ENCODE assay signal across 13 cellular contexts in the genomic region with DNA sequence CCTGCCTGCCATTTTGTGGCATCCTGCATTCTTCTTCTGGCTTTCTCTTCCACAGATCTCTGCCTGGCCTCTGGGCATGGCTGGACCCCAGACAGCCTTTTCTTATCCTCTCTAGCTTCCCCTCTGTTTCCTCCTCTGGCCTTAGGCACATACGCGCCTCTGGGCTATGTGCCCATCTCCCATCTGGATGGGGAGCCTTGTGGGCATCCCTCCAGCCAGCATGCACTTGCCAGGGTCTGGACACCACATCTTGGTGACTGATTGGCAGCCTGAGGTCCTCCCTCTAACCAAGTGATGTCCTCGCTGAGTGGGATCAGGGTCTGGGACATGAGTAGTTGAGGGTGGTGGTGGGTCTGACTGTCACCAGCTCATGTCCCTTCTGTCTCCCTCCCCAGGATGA. TPM values are rescaled to one million over a fixed set of nuclear protein-coding genes. Genes with fewer than 3 reads are reported as not detected.
DNase-seq lines count a peak whose midpoint lies in the region; ATAC-seq and TF ChIP-seq lines count a peak whose summit lies in the region.
"Had no signal": no experiment of that assay in that cellular context is flagged by ENCODE, and none has a peak within 500 bp of the region (broad histone marks: within the 10 kb centered on the region; RNA-seq: fewer than 3 reads in every experiment).

No MANE protein-coding gene starts in this region.

- intact Hi-C loops in upper lobe of right lung (cut with DNase I): loop anchor here (10.0 kb wide), 1 partner anchor 50 kb away; no protein-coding TSS in a partner anchor

- H3K9me3 ChIP-seq in muscle layer of colon (ENCODE audit: low read length) (no peaks in the 10 kb centered on the region), upper lobe of right lung (no peaks in the 10 kb centered on the region)

- no peak overlapping the region for H3K4me3 Mint-ChIP-seq in activated naive CD4-positive, alpha-beta T cell treated with anti-CD3 and anti-CD28 coated beads, Interleukin-2, amount 50 U/mL, for 24 hours
- H3K4me3 Mint-ChIP-seq in central memory CD8-positive, alpha-beta T cell: no peak overlapping the region
- H3K4me3 Mint-ChIP-seq: activated naive CD8-positive, alpha-beta T cell; neural crest cell had no signal

- peak overlapping the region; percentile 80 for H3K27ac Mint-ChIP-seq in activated naive CD4-positive, alpha-beta T cell treated with anti-CD3 and anti-CD28 coated beads, Interleukin-2, amount 50 U/mL, for 24 hours
- H3K27ac Mint-ChIP-seq in central memory CD8-positive, alpha-beta T cell (ENCODE audit: low read depth): peak overlapping the region; percentile 94
- H3K27ac Mint-ChIP-seq: activated naive CD8-positive, alpha-beta T cell had no signal

- no peaks in the 10 kb centered on the region for H3K27me3 Mint-ChIP-seq in activated naive CD4-positive, alpha-beta T cell treated with anti-CD3 and anti-CD28 coated beads, Interleukin-2, amount 50 U/mL, for 24 hours
- H3K27me3 Mint-ChIP-seq in central memory CD8-positive, alpha-beta T cell: no peaks in the 10 kb centered on the region
- H3K27me3 Mint-ChIP-seq: activated naive CD8-positive, alpha-beta T cell had no signal

- no peak for DNase-seq in activated naive CD4-positive, alpha-beta T cell treated with Interleukin-2 at 50 U/mL for 16 hours
- DNase-seq in central memory CD8-positive, alpha-beta T cell (ENCODE audit: low spot score in 2 of 2): no peak
- DNase-seq in upper lobe of right lung: no peak
- DNase-seq in NCI-H1436 treated with DMSO at 0.1 percent for 48 hours (lab: John Stamatoyannopoulos, UW): no peak
- DNase-seq: NCI-H1694; stimulated activated CD4-positive, alpha-beta T cell treated with anti-CD3 and anti-CD28 coated beads, Interleukin-12 subunit alpha, Interleukin-12 subunit beta, amount 100 ng/mL, for 4 hours had no signal

- no peak overlapping the region for H3K9ac ChIP-seq in muscle layer of colon (ENCODE audit: low read length)

- H3K4me1 ChIP-seq in muscle layer of colon (ENCODE audit: insufficient read depth, low read length) (peaks cover 82% of the 10 kb centered on the region), upper lobe of right lung (peaks cover 99% of the 10 kb centered on the region)

- H3K9me3 Mint-ChIP-seq in activated naive CD4-positive, alpha-beta T cell treated with anti-CD3 and anti-CD28 coated beads, Interleukin-2, amount 50 U/mL, for 24 hours: no peaks in the 10 kb centered on the region
- no peaks in the 10 kb centered on the region for H3K9me3 Mint-ChIP-seq in central memory CD8-positive, alpha-beta T cell
- H3K9me3 Mint-ChIP-seq: neural crest cell had no signal

- no peak for TF ChIP-seq CTCF in upper lobe of right lung (IDR thresholded peaks at IDR 0.05)

- H3K36me3 Mint-ChIP-seq in activated naive CD4-positive, alpha-beta T cell treated with anti-CD3 and anti-CD28 coated beads, Interleukin-2, amount 50 U/mL, for 24 hours: peaks cover 7% of the 10 kb centered on the region
- peaks cover 44% of the 10 kb centered on the region for H3K36me3 Mint-ChIP-seq in central memory CD8-positive, alpha-beta T cell (ENCODE audit: insufficient read depth)

- peaks cover 59% of the 10 kb centered on the region for H3K4me1 Mint-ChIP-seq in activated naive CD4-positive, alpha-beta T cell treated with anti-CD3 and anti-CD28 coated beads, Interleukin-2, amount 50 U/mL, for 24 hours
- H3K4me1 Mint-ChIP-seq in central memory CD8-positive, alpha-beta T cell: peaks cover 72% of the 10 kb centered on the region

- H3K27me3 ChIP-seq in muscle layer of colon (ENCODE audit: control insufficient read depth in 1 of 2, insufficient read depth in 2 of 2, low read length in 2 of 2) (no peaks in the 10 kb centered on the region), upper lobe of right lung (no peaks in the 10 kb centered on the region)

- no peak overlapping the region for H3K4me3 ChIP-seq in muscle layer of colon (ENCODE audit: low read depth in 1 of 2, low read length in 2 of 2)
- no peak overlapping the region for H3K4me3 ChIP-seq in upper lobe of right lung
- H3K4me3 ChIP-seq: K562 had no signal

- ATAC-seq in central memory CD8-positive, alpha-beta T cell (replicated peaks; ENCODE audit: extremely low read depth, poor library complexity, severe bottlenecking): no peak
- ATAC-seq in upper lobe of right lung (no peak), GM21825 (IDR thresholded peaks at IDR 0.05; ENCODE audit: unreplicated experiment) (no peak), HG02759 (IDR thresholded peaks at IDR 0.05; ENCODE audit: unreplicated experiment) (no peak)
- ATAC-seq: K562 had no signal

- H3K27ac ChIP-seq in muscle layer of colon (ENCODE audit: low read depth, low read length): peak overlapping the region; percentile 2
- peak overlapping the region; percentile 70 for H3K27ac ChIP-seq in upper lobe of right lung

- H3K36me3 ChIP-seq in muscle layer of colon (ENCODE audit: insufficient read depth, low read length) (peaks cover 46% of the 10 kb centered on the region), upper lobe of right lung (peaks cover 65% of the 10 kb centered on the region)

RNA-seq across cellular contexts. Expression of gene PLEKHO2, which starts 12.8 kb away (rescaled TPM):
- total RNA-seq in upper lobe of right lung: 62.8 TPM

RNA-seq across cellular contexts. Expression of gene PIF1, which starts 29.1 kb away (rescaled TPM):
- 0.67 TPM for total RNA-seq in upper lobe of right lung

RNA-seq across cellular contexts. Expression of gene ANKDD1A, which starts 57.2 kb away (rescaled TPM):
- total RNA-seq in upper lobe of right lung: 6.0 TPM
